1 cellular context compared by ENCODE assay signal in the genomic region with DNA sequence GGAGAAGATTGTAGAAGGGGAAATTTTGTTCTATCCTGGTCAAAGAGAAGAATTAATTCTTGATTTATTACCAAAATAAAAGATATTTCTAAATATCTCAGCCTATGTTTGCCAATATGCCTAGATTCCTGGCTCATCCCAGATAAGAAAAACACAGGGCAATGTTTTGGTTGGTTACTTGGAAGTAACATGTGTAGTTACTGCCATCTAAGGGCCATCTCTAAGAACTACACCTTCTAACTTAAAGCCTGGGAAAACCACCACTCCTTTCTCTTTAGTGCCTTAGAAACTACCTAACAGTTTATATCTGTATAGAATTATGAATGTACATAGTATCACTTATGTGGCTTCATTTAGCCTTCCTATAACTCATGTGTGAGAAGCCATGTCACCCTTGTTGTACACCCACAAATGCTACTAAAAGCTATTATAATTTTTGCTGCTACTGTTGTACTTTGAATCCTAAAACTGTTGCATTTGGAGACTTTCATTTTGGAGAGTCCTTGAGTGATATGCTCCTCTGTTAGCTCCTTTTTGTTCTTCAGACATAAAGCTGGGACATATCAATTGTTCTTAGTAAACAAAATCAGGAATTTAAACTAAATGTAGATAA.
TF ChIP-seq lines count a peak whose summit lies in the region.

No MANE protein-coding gene starts in this region.

TF ChIP-seq in GM12878, 131 proteins besides CTCF, POLR2A, EP300 and RAD21 (continued from another document):
- TF ChIP-seq, protein P1, sequence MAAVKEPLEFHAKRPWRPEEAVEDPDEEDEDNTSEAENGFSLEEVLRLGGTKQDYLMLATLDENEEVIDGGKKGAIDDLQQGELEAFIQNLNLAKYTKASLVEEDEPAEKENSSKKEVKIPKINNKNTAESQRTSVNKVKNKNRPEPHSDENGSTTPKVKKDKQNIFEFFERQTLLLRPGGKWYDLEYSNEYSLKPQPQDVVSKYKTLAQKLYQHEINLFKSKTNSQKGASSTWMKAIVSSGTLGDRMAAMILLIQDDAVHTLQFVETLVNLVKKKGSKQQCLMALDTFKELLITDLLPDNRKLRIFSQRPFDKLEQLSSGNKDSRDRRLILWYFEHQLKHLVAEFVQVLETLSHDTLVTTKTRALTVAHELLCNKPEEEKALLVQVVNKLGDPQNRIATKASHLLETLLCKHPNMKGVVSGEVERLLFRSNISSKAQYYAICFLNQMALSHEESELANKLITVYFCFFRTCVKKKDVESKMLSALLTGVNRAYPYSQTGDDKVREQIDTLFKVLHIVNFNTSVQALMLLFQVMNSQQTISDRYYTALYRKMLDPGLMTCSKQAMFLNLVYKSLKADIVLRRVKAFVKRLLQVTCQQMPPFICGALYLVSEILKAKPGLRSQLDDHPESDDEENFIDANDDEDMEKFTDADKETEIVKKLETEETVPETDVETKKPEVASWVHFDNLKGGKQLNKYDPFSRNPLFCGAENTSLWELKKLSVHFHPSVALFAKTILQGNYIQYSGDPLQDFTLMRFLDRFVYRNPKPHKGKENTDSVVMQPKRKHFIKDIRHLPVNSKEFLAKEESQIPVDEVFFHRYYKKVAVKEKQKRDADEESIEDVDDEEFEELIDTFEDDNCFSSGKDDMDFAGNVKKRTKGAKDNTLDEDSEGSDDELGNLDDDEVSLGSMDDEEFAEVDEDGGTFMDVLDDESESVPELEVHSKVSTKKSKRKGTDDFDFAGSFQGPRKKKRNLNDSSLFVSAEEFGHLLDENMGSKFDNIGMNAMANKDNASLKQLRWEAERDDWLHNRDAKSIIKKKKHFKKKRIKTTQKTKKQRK (IDR thresholded peaks at IDR 0.05; ENCODE audit: low read depth, low read length): no peak
- no peak for TF ChIP-seq GABPA (IDR thresholded peaks at IDR 0.05; ENCODE audit: low read depth)
- TF ChIP-seq, protein P2, sequence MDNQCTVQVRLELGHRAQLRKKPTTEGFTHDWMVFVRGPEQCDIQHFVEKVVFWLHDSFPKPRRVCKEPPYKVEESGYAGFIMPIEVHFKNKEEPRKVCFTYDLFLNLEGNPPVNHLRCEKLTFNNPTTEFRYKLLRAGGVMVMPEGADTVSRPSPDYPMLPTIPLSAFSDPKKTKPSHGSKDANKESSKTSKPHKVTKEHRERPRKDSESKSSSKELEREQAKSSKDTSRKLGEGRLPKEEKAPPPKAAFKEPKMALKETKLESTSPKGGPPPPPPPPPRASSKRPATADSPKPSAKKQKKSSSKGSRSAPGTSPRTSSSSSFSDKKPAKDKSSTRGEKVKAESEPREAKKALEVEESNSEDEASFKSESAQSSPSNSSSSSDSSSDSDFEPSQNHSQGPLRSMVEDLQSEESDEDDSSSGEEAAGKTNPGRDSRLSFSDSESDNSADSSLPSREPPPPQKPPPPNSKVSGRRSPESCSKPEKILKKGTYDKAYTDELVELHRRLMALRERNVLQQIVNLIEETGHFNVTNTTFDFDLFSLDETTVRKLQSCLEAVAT (IDR thresholded peaks at IDR 0.05): no peak
- TF ChIP-seq KLF5 (IDR thresholded peaks at IDR 0.05; ENCODE audit: partially characterized antibody): no peak
- no peak for TF ChIP-seq CHD4 (IDR thresholded peaks at IDR 0.05)
- no peak for TF ChIP-seq SREBF1 (IDR thresholded peaks at IDR 0.05; ENCODE audit: low read length)
- TF ChIP-seq BCL11A (IDR thresholded peaks at IDR 0.05; ENCODE audit: low read depth, low read length): no peak
- TF ChIP-seq RAD51 (IDR thresholded peaks at IDR 0.05): no peak
- TF ChIP-seq CBFB (IDR thresholded peaks at IDR 0.05; ENCODE audit: low read depth): no peak
- TF ChIP-seq, protein P3, sequence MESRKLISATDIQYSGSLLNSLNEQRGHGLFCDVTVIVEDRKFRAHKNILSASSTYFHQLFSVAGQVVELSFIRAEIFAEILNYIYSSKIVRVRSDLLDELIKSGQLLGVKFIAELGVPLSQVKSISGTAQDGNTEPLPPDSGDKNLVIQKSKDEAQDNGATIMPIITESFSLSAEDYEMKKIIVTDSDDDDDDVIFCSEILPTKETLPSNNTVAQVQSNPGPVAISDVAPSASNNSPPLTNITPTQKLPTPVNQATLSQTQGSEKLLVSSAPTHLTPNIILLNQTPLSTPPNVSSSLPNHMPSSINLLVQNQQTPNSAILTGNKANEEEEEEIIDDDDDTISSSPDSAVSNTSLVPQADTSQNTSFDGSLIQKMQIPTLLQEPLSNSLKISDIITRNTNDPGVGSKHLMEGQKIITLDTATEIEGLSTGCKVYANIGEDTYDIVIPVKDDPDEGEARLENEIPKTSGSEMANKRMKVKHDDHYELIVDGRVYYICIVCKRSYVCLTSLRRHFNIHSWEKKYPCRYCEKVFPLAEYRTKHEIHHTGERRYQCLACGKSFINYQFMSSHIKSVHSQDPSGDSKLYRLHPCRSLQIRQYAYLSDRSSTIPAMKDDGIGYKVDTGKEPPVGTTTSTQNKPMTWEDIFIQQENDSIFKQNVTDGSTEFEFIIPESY (IDR thresholded peaks at IDR 0.05): no peak
- TF ChIP-seq TCF7 (IDR thresholded peaks at IDR 0.05; ENCODE audit: borderline replicate concordance): no peak
- TF ChIP-seq SRF (IDR thresholded peaks at IDR 0.05; ENCODE audit: low read depth in 2 of 2, low read length in 2 of 2): no peak
- TF ChIP-seq JUNB (IDR thresholded peaks at IDR 0.05): no peak
- TF ChIP-seq, protein P4, sequence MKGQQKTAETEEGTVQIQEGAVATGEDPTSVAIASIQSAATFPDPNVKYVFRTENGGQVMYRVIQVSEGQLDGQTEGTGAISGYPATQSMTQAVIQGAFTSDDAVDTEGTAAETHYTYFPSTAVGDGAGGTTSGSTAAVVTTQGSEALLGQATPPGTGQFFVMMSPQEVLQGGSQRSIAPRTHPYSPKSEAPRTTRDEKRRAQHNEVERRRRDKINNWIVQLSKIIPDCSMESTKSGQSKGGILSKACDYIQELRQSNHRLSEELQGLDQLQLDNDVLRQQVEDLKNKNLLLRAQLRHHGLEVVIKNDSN (IDR thresholded peaks at IDR 0.05; ENCODE audit: borderline replicate concordance, extremely low read length, insufficient read depth, low read depth, low read length): no peak
- TF ChIP-seq FOXK2 (IDR thresholded peaks at IDR 0.05): no peak
- peak; percentile 37; the same call in 1 of the 2 replicates for TF ChIP-seq SMC3 (IDR thresholded peaks at IDR 0.05; ENCODE audit: borderline replicate concordance, low read length)
- TF ChIP-seq KDM1A (IDR thresholded peaks at IDR 0.05; ENCODE audit: borderline replicate concordance): no peak
- no peak for TF ChIP-seq ZNF217 (IDR thresholded peaks at IDR 0.05)
- TF ChIP-seq NBN (IDR thresholded peaks at IDR 0.05): no peak
- no peak for TF ChIP-seq CBX5 (IDR thresholded peaks at IDR 0.05; ENCODE audit: low read depth)
- TF ChIP-seq STAT3 (IDR thresholded peaks at IDR 0.05; ENCODE audit: low read depth, low read length): no peak
- no peak for TF ChIP-seq MEF2A (IDR thresholded peaks at IDR 0.05; ENCODE audit: insufficient read depth, low read depth, low read length)
- TF ChIP-seq EED (IDR thresholded peaks at IDR 0.05; ENCODE audit: low read depth): no peak
- TF ChIP-seq MYC (IDR thresholded peaks at IDR 0.05; ENCODE audit: insufficient read depth, insufficient read length, insufficient replicate concordance, low read length, severe bottlenecking): no peak
- TF ChIP-seq, protein P5, sequence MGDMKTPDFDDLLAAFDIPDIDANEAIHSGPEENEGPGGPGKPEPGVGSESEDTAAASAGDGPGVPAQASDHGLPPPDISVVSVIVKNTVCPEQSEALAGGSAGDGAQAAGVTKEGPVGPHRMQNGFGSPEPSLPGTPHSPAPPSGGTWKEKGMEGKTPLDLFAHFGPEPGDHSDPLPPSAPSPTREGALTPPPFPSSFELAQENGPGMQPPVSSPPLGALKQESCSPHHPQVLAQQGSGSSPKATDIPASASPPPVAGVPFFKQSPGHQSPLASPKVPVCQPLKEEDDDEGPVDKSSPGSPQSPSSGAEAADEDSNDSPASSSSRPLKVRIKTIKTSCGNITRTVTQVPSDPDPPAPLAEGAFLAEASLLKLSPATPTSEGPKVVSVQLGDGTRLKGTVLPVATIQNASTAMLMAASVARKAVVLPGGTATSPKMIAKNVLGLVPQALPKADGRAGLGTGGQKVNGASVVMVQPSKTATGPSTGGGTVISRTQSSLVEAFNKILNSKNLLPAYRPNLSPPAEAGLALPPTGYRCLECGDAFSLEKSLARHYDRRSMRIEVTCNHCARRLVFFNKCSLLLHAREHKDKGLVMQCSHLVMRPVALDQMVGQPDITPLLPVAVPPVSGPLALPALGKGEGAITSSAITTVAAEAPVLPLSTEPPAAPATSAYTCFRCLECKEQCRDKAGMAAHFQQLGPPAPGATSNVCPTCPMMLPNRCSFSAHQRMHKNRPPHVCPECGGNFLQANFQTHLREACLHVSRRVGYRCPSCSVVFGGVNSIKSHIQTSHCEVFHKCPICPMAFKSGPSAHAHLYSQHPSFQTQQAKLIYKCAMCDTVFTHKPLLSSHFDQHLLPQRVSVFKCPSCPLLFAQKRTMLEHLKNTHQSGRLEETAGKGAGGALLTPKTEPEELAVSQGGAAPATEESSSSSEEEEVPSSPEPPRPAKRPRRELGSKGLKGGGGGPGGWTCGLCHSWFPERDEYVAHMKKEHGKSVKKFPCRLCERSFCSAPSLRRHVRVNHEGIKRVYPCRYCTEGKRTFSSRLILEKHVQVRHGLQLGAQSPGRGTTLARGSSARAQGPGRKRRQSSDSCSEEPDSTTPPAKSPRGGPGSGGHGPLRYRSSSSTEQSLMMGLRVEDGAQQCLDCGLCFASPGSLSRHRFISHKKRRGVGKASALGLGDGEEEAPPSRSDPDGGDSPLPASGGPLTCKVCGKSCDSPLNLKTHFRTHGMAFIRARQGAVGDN (IDR thresholded peaks at IDR 0.05): no peak
- TF ChIP-seq YY1 (IDR thresholded peaks at IDR 0.05; ENCODE audit: low read depth, low read length): no peak
- peak; percentile 31; the same call in 1 of the 2 replicates for TF ChIP-seq RUNX3 (IDR thresholded peaks at IDR 0.05; ENCODE audit: low read length)
- no peak for TF ChIP-seq FOXM1 (IDR thresholded peaks at IDR 0.05; ENCODE audit: low read depth, low read length)
- TF ChIP-seq, protein P6, sequence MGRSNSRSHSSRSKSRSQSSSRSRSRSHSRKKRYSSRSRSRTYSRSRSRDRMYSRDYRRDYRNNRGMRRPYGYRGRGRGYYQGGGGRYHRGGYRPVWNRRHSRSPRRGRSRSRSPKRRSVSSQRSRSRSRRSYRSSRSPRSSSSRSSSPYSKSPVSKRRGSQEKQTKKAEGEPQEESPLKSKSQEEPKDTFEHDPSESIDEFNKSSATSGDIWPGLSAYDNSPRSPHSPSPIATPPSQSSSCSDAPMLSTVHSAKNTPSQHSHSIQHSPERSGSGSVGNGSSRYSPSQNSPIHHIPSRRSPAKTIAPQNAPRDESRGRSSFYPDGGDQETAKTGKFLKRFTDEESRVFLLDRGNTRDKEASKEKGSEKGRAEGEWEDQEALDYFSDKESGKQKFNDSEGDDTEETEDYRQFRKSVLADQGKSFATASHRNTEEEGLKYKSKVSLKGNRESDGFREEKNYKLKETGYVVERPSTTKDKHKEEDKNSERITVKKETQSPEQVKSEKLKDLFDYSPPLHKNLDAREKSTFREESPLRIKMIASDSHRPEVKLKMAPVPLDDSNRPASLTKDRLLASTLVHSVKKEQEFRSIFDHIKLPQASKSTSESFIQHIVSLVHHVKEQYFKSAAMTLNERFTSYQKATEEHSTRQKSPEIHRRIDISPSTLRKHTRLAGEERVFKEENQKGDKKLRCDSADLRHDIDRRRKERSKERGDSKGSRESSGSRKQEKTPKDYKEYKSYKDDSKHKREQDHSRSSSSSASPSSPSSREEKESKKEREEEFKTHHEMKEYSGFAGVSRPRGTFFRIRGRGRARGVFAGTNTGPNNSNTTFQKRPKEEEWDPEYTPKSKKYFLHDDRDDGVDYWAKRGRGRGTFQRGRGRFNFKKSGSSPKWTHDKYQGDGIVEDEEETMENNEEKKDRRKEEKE (IDR thresholded peaks at IDR 0.05): no peak
- no peak for TF ChIP-seq RBBP5 (conservative IDR thresholded peaks at IDR 0.05)
- TF ChIP-seq IKZF1 (conservative IDR thresholded peaks at IDR 0.05): peak; percentile 43; the same call in 1 of the 2 replicates
